In the genomic region with DNA sequence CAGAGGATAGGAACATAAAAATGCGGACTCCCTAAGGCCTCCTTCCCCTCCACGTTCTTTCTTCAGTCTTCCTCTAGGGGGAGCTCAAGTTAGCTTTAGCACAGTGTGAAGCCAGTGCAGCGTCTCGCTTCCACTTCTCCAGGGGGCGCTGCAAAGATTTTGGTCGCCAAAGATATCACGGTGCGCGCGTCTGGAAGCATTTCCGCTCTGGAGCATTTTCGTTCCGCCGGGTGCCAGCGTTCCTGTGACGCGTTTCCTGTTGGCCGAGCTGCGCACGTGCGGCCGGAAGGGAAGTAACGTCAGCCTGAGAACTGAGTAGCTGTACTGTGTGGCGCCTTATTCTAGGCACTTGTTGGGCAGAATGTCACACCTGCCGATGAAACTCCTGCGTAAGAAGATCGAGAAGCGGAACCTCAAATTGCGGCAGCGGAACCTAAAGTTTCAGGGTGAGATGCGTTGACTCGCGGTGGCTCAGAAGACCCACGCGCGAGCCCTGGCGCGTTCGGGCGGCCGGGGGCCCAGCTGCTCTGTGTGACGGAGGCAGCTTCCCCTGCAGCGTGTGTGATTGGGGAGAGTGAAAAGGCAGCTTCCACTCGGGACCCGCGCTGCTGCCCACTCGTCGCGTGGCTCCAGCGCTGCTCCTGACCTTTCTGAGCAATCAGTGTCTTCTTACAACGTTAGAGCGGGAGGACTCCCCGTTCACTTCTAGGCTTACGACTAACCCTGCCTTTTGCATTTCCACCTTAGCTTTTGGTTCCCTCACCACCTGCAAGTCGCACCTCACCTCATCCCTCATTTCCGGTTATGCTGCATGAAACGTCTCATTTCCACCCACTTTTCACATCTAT, we compare ENCODE assay signal across 8 cellular contexts. TPM values are rescaled to one million over a fixed set of nuclear protein-coding genes. Genes with fewer than 3 reads are reported as not detected.
A peak's percentile ranks its signal among the peaks of the same experiment; 100 is the strongest.
DNase-seq lines count a peak whose midpoint lies in the region; TF ChIP-seq lines count a peak whose summit lies in the region.

TSS of gene DDX18 (plus strand) at position 275 of the 848 bp plus-strand sequence. CDS start at position 362, 87 bp downstream.

- H3K9ac ChIP-seq in SK-N-MC (ENCODE audit: insufficient read length), result peak within 1 kb of the TSS; percentile 99

- H3K36me3 ChIP-seq in GM06990 (ENCODE audit: control insufficient read depth, insufficient read depth, low read length) (peaks cover 2% of the 10 kb centered on the region), SK-N-MC (ENCODE audit: insufficient read depth, low read length) (peaks cover 33% of the 10 kb centered on the region)

- H3K4me3 ChIP-seq in GM06990 (replicated peaks; ENCODE audit: low read depth, low read length), result peak within 1 kb of the TSS; percentile 97
- peak within 1 kb of the TSS; percentile 87 for H3K4me3 ChIP-seq in HFF-Myc (replicated peaks; ENCODE audit: low read depth, low read length)
- H3K4me3 ChIP-seq in SK-N-MC, result peak within 1 kb of the TSS; percentile 97

- no peaks in the 10 kb centered on the region for H3K27me3 ChIP-seq in GM06990 (replicated peaks; ENCODE audit: control insufficient read depth, insufficient read depth, low read length)

- no peaks in the 10 kb centered on the region for H3K9me3 ChIP-seq in SK-N-MC (ENCODE audit: low read depth, low read length)

- peak; percentile 92 for DNase-seq in GM06990 (ENCODE audit: extremely low read depth, insufficient read length)
- peak; percentile 97 for DNase-seq in HFF-Myc (ENCODE audit: extremely low read depth, low read depth)
- peak; percentile 99 for DNase-seq in NAMALWA (ENCODE audit: low spot score)
- DNase-seq in SK-N-MC (ENCODE audit: low read depth, low spot score), result peak; percentile 96
- DNase-seq in activated naive CD4-positive, alpha-beta T cell treated with anti-CD3 and anti-CD28 coated beads, Interleukin-2, amount 50 U/mL, for 16 hours, result peak; percentile 97
- DNase-seq in germinal center (ENCODE audit: low spot score), result peak; percentile 83
- DNase-seq in nucleus accumbens (lab: John Stamatoyannopoulos, UW), result peak; percentile 55 to 99 (median 95)

- peak within 1 kb of the TSS; percentile 72 for H3K27ac ChIP-seq in SK-N-MC
- H3K27ac ChIP-seq in temporal lobe (ENCODE audit: low read depth, low read length), result peak within 1 kb of the TSS; percentile 52

- TF ChIP-seq CTCF in GM06990 (IDR thresholded peaks at IDR 0.05; ENCODE audit: insufficient read depth, low read length, poor library complexity, severe bottlenecking) (peak; percentile 100), HFF-Myc (IDR thresholded peaks at IDR 0.05; ENCODE audit: low read depth, low read length, missing control alignments) (peak; percentile 100)

RNA-seq across cellular contexts. Expression of gene DDX18, which starts in this region (rescaled TPM):
- 51.9 TPM for total RNA-seq in temporal lobe

Comparison
In these comparisons a context has a peak if more than half of its experiments do, and no peak if none do; other contexts are left out.
1. Peak in every context shown above with its lines: DNase-seq, H3K4me3 ChIP-seq and H3K27ac ChIP-seq.